In the genomic region with DNA sequence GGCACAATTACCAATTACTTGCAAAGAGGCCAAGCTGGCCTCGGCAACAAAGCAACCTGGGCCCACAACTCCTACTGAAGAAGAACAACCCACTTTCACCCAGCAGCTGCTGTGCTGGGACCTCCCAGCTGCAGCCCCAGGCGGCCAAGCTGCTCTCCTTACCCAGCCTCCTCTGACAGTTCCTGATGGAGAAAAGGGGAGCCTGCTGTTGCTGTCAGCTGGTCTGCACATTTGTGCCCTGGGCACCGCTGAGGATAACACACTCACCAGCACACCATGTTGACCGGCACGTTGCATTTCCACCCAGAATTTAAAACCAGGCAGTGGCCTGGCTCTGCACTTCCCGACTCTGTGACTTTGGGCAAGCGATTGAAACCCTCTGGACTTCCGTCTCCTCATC, we compare ENCODE assay signal across 17 cellular contexts. TPM values are rescaled to one million over a fixed set of nuclear protein-coding genes. Genes with fewer than 3 reads are reported as not detected.
DNase-seq lines count a peak whose midpoint lies in the region; ATAC-seq and TF ChIP-seq lines count a peak whose summit lies in the region.
"Had no signal": no experiment of that assay in that cellular context is flagged by ENCODE, and none has a peak within 500 bp of the region (broad histone marks: within the 10 kb centered on the region; RNA-seq: fewer than 3 reads in every experiment).

No MANE protein-coding gene starts in this region.

- no peak overlapping the region for H3K14ac ChIP-seq in neuronal stem cell (ENCODE audit: low read length)

- peaks cover 10% of the 10 kb centered on the region for H3K9me3 ChIP-seq in endodermal cell (ENCODE audit: control insufficient read depth, low read length)
- H3K9me3 ChIP-seq in neuronal stem cell (replicated peaks in 1 of 2; ENCODE audit: control insufficient read depth in 2 of 2, insufficient read depth in 1 of 2, low read depth in 1 of 2, low read length in 2 of 2) = peaks cover 2 to 11% of the 10 kb centered on the region in 2 donors

- no peak overlapping the region for H3K4me2 ChIP-seq in GM23338
- no peak overlapping the region for H3K4me2 ChIP-seq in neuronal stem cell (ENCODE audit: insufficient read depth, low read length, poor library complexity, severe bottlenecking)

- H2BK120ac ChIP-seq in neuronal stem cell (ENCODE audit: low read depth, low read length) = no peak overlapping the region

- H3K9me2 ChIP-seq in GM23338 (ENCODE audit: insufficient read depth) = no peaks in the 10 kb centered on the region

- H3K4me1 Mint-ChIP-seq in GM23338 = peaks cover 5% of the 10 kb centered on the region
- peaks cover 16% of the 10 kb centered on the region for H3K4me1 Mint-ChIP-seq in endodermal cell

- H4K91ac ChIP-seq in neuronal stem cell (ENCODE audit: low read depth, low read length, poor library complexity) = no peak overlapping the region

- ATAC-seq in GM23338 = no peak
- no peak for ATAC-seq in GM18858 (IDR thresholded peaks at IDR 0.05; ENCODE audit: unreplicated experiment)

- no peak overlapping the region for H3K9ac ChIP-seq in endodermal cell (ENCODE audit: extremely low read depth, low read length, poor library complexity, severe bottlenecking)
- H3K9ac ChIP-seq in neuronal stem cell (ENCODE audit: low read depth, low read length, poor library complexity) = peak overlapping the region; percentile 38
- H3K9ac ChIP-seq: GM23248 had no signal

- H2AK5ac ChIP-seq in neuronal stem cell (ENCODE audit: low read depth, low read length) = no peak overlapping the region

- H3K23ac ChIP-seq in neuronal stem cell (ENCODE audit: low read depth, low read length, poor library complexity) = peak overlapping the region; percentile 75

- H2BK12ac ChIP-seq in neuronal stem cell (ENCODE audit: low read length) = peak overlapping the region; percentile 47

- peak overlapping the region; percentile 90 for H2BK15ac ChIP-seq in neuronal stem cell (ENCODE audit: low read length)

- no peak overlapping the region for H3K4me3 ChIP-seq in GM23338
- peak overlapping the region; percentile 23 for H3K4me3 ChIP-seq in endodermal cell (ENCODE audit: low read length)
- H3K4me3 ChIP-seq in neuronal stem cell (ENCODE audit: low read length in 2 of 2) = no peak overlapping the region
- H3K4me3 ChIP-seq: GM23248 had no signal

- H3K27ac Mint-ChIP-seq in GM23338 (0 out of 2 replicates have a peak overlapping the region, but pooled peaks have one; percentile 74), endodermal cell (no peak overlapping the region)

- no peak for TF ChIP-seq CTCF in GM23338 (conservative IDR thresholded peaks at IDR 0.05; ENCODE audit: low read depth in 2 of 2)
- TF ChIP-seq CTCF in endodermal cell (conservative IDR thresholded peaks at IDR 0.05) = no peak

- H3K4me1 ChIP-seq in GM23338 (ENCODE audit: insufficient read depth) (0 out of 2 replicates have a peak, but pooled peaks cover 8% of the 10 kb centered on the region), endodermal cell (ENCODE audit: control insufficient read depth, insufficient read depth, low read length) (peaks cover 6% of the 10 kb centered on the region), neuronal stem cell (ENCODE audit: control insufficient read depth in 2 of 2, insufficient read depth in 1 of 2, low read depth in 1 of 2, low read length in 2 of 2) (peaks cover 2 to 11% of the 10 kb centered on the region in 2 donors)

- no peaks in the 10 kb centered on the region for H3K27me3 ChIP-seq in GM23338 (ENCODE audit: insufficient read depth)
- no peaks in the 10 kb centered on the region for H3K27me3 ChIP-seq in endodermal cell (ENCODE audit: control insufficient read depth, insufficient read depth, low read length, poor library complexity, severe bottlenecking)
- no peaks in the 10 kb centered on the region for H3K27me3 ChIP-seq in neuronal stem cell (ENCODE audit: control insufficient read depth in 3 of 3, insufficient read depth in 3 of 3, low read depth in 1 of 3, low read length in 3 of 3)

- H4K8ac ChIP-seq in neuronal stem cell (ENCODE audit: low read depth, low read length) = no peak overlapping the region

- H3K27me3 Mint-ChIP-seq in GM23338 (ENCODE audit: insufficient read depth, low read depth, poor library complexity) (peaks cover 3% of the 10 kb centered on the region), endodermal cell (ENCODE audit: insufficient read depth) (no peaks in the 10 kb centered on the region)

- no peak overlapping the region for H2AFZ ChIP-seq in GM23338
- H2AFZ ChIP-seq in neuronal stem cell (ENCODE audit: low read length) = peak overlapping the region; percentile 2
- H2AFZ ChIP-seq: GM23248 had no signal

- H3F3A ChIP-seq in GM23338 (replicated peaks; ENCODE audit: low read depth) = no peaks in the 10 kb centered on the region

- H3K4me3 Mint-ChIP-seq in GM23338 = no peak overlapping the region; the same call in 2 of the 3 replicates
- H3K4me3 Mint-ChIP-seq in endodermal cell = no peak overlapping the region

- H3K27ac ChIP-seq in GM23338 (ENCODE audit: low read depth) = no peak overlapping the region
- no peak overlapping the region for H3K27ac ChIP-seq in endodermal cell (ENCODE audit: low read depth, low read length)
- H3K27ac ChIP-seq in neuronal stem cell (replicated peaks; ENCODE audit: low read length) = no peak overlapping the region
- H3K27ac ChIP-seq: GM23248 had no signal

- no peak for DNase-seq in GM23338 (ENCODE audit: low spot score)
- peak; percentile 31 for DNase-seq in RPMI7951 (ENCODE audit: low read depth)
- DNase-seq in endodermal cell = peak; percentile 40
- DNase-seq in neuronal stem cell (ENCODE audit: low spot score) = no peak
- DNase-seq in dedifferentiated amniotic fluid mesenchymal stem cell (ENCODE audit: extremely low spot score) = no peak
- no peak for DNase-seq in iPS-NIHi11 (ENCODE audit: low spot score)
- DNase-seq: ACHN, C1 segment of cervical spinal cord, DND-41, GDM1, GM23248, NCI-H1105, NCI-H187 treated with DMSO at 0.1 percent for 48 hours, NCI-H526 treated with DMSO at 0.1 percent for 48 hours, SHP77, T-helper 1 cell had no signal

- H3K36me3 Mint-ChIP-seq in GM23338 (ENCODE audit: low read depth) = peaks cover 5% of the 10 kb centered on the region; the same call in 1 of the 3 replicates
- peaks cover 5% of the 10 kb centered on the region for H3K36me3 Mint-ChIP-seq in endodermal cell (ENCODE audit: low read depth)

- H3K18ac ChIP-seq in neuronal stem cell (ENCODE audit: low read length) = peak overlapping the region; percentile 93

- H4K20me1 ChIP-seq in GM23338 (replicated peaks; ENCODE audit: insufficient read depth) = no peaks in the 10 kb centered on the region

- no peaks in the 10 kb centered on the region for H3K79me2 ChIP-seq in GM23338 (replicated peaks; ENCODE audit: insufficient read depth)

- peak overlapping the region; percentile 85 for H3K4ac ChIP-seq in neuronal stem cell (ENCODE audit: low read length)

- H3K36me3 ChIP-seq in GM23338 (ENCODE audit: insufficient read depth) = no peaks in the 10 kb centered on the region
- H3K36me3 ChIP-seq in endodermal cell (ENCODE audit: control insufficient read depth, insufficient read depth, low read length) = no peaks in the 10 kb centered on the region
- no peaks in the 10 kb centered on the region for H3K36me3 ChIP-seq in neuronal stem cell (replicated peaks in 1 of 2; ENCODE audit: control insufficient read depth in 2 of 2, insufficient read depth in 2 of 2, low read length in 2 of 2)

- H2BK5ac ChIP-seq in neuronal stem cell (ENCODE audit: low read length) = peak overlapping the region; percentile 66

- H3K79me1 ChIP-seq in neuronal stem cell (ENCODE audit: low read depth, low read length) = no peaks in the 10 kb centered on the region

- H3K9me3 Mint-ChIP-seq in GM23338 (peaks cover 11% of the 10 kb centered on the region; the same call in 2 of the 3 replicates), endodermal cell (peaks cover 14% of the 10 kb centered on the region)

- WGBS in endodermal cell (ENCODE audit: insufficient coverage in 1 of 2, insufficient read length in 1 of 2), 2 experiments = 94 to 96% methylated on average over 5 to 8 of the region's 8 CpGs
- no CpG with 5 or more reads among the region's 8 CpGs for WGBS in neuronal stem cell (ENCODE audit: extremely low coverage in 2 of 2, insufficient read length in 2 of 2, insufficient replicate concordance in 1 of 2), 2 donors

TF ChIP-seq in GM23338, 12 proteins besides CTCF, POLR2A, EP300 and RAD21 (continues in another document):
- TF ChIP-seq CREB1 (CRISPR knock-in tag; IDR thresholded peaks at IDR 0.05; ENCODE audit: low read depth) = no peak
- no peak for TF ChIP-seq JUNB (IDR thresholded peaks at IDR 0.05; ENCODE audit: unreplicated experiment)
- TF ChIP-seq EZH2 (IDR thresholded peaks at IDR 0.05; ENCODE audit: low read depth, unreplicated experiment) = no peak
- no peak for TF ChIP-seq NANOG (IDR thresholded peaks at IDR 0.05; ENCODE audit: borderline replicate concordance)
- TF ChIP-seq POLR2AphosphoS5 (IDR thresholded peaks at IDR 0.05; ENCODE audit: low read depth) = no peak
- no peak for TF ChIP-seq ZNF331 (CRISPR knock-in tag; IDR thresholded peaks at IDR 0.05; ENCODE audit: low read depth)
- TF ChIP-seq, protein P1, sequence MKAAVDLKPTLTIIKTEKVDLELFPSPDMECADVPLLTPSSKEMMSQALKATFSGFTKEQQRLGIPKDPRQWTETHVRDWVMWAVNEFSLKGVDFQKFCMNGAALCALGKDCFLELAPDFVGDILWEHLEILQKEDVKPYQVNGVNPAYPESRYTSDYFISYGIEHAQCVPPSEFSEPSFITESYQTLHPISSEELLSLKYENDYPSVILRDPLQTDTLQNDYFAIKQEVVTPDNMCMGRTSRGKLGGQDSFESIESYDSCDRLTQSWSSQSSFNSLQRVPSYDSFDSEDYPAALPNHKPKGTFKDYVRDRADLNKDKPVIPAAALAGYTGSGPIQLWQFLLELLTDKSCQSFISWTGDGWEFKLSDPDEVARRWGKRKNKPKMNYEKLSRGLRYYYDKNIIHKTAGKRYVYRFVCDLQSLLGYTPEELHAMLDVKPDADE (IDR thresholded peaks at IDR 0.05) = no peak
- TF ChIP-seq ZNF114 (CRISPR knock-in tag; IDR thresholded peaks at IDR 0.05) = no peak
- TF ChIP-seq EZH2phosphoT487 (IDR thresholded peaks at IDR 0.05; ENCODE audit: unreplicated experiment) = no peak

RNA-seq across cellular contexts. Expression of a gene that starts 33.6 kb away (rescaled TPM):
- total RNA-seq in GM23338 (2014; rRNA removed; shearing (Covaris generic)) = 0.82 and 2.3 TPM in 2 replicates
- polyA plus RNA-seq in GM23338 (2016; fragmentation: Nextera tagmentation; extraction: Ambion mirVana) = 0.47 and 0.73 TPM in 2 replicates
- 0.24 and 1.5 TPM in 2 replicates for total RNA-seq in RPMI7951 (2014; rRNA removed; shearing (Covaris generic))
- total RNA-seq in endodermal cell = 1 to 10 TPM; 5.3 to 7.9 TPM
- 19.1 TPM for polyA plus RNA-seq in endodermal cell (2013, experiment 1 of 2)
- polyA plus RNA-seq in endodermal cell (2013, experiment 2 of 2) = 22.6 TPM
- polyA plus RNA-seq in neuronal stem cell (2013, experiment 1 of 2) = 1.8 TPM
- polyA plus RNA-seq in neuronal stem cell (2013, experiment 2 of 2) = 1.4 TPM

Comparison
In these comparisons a context has a peak if more than half of its experiments do, and no peak if none do; other contexts are left out.
1. DNase-seq: peak in RPMI7951 (single experiment) and endodermal cell (single experiment); none in GM23338 (single experiment), neuronal stem cell (single experiment), dedifferentiated amniotic fluid mesenchymal stem cell (single experiment) and iPS-NIHi11 (single experiment).